Comparison of ENCODE assay signal across 26 cellular contexts in genomic region chr1:15541231-15541792, GRCh38. TPM values are rescaled to one million over a fixed set of nuclear protein-coding genes. Genes with fewer than 3 reads are reported as not detected.
"Had no signal": no experiment of that assay in that cellular context is flagged by ENCODE, and none has a peak within 500 bp of the region (broad histone marks: within the 10 kb centered on the region; RNA-seq: fewer than 3 reads in every experiment).

No MANE protein-coding gene starts in this region.

- ATAC-seq: natural killer cell treated with Interleukin-12 subunit alpha and Interleukin-12 subunit beta and Interleukin-15 and Interleukin-18, amount 100 ng/mL, for 72 hours; pancreas; stimulated activated effector memory CD8-positive, alpha-beta T cell treated with anti-CD3 and anti-CD28 coated beads, Interleukin-12 subunit alpha, Interleukin-12 subunit beta, amount 100 ng/mL, for 72 hours; stimulated activated naive CD8-positive, alpha-beta T cell treated with anti-CD3 and anti-CD28 coated beads, Interleukin-15, Interleukin-2, amounts not matched to agents 100 U/mL and 50 U/mL, for 24 hours had no signal

- DNase-seq: islet precursor cell; left ventricle myocardium inferior; mesendoderm; naive B cell; nucleus accumbens; pancreas; posterior cingulate gyrus; retina; right cardiac atrium; sigmoid colon; small intestine; spleen; stimulated activated CD4-positive, alpha-beta T cell treated with anti-CD3 and anti-CD28 coated beads, Interleukin-4, amount 100 ng/mL, for 24 hours; stimulated activated naive CD8-positive, alpha-beta T cell treated with anti-CD3 and anti-CD28 coated beads, Interleukin-15, Interleukin-2, amounts not matched to agents 100 U/mL and 50 U/mL, for 24 hours; stomach; testis; thyroid gland; transverse colon; upper lobe of left lung had no signal

- H3K4me1 ChIP-seq: left ventricle myocardium inferior, pancreas, prostate gland, sigmoid colon, spleen, stomach, testis, thyroid gland, transverse colon, upper lobe of left lung, vagina had no signal

- H3K4me3 ChIP-seq: left ventricle myocardium inferior, lung, pancreas, prostate gland, sigmoid colon, spleen, stomach, testis, thyroid gland, transverse colon, upper lobe of left lung, vagina had no signal

- H3K27me3 ChIP-seq: pancreas, sigmoid colon, spleen, stomach, testis, thyroid gland, transverse colon, upper lobe of left lung, vagina had no signal

- H3K27ac Mint-ChIP-seq: mesothelial cell of epicardium; natural killer cell treated with Interleukin-12 subunit alpha and Interleukin-12 subunit beta and Interleukin-15 and Interleukin-18, amount 100 ng/mL, for 72 hours had no signal

- H3K9me3 ChIP-seq: left ventricle myocardium inferior, pancreas, prostate gland, sigmoid colon, spleen, stomach, testis, thyroid gland, transverse colon, upper lobe of left lung, vagina had no signal

- H3K27ac ChIP-seq: left ventricle myocardium inferior, pancreas, prostate gland, sigmoid colon, spleen, stomach, testis, thyroid gland, transverse colon, upper lobe of left lung, vagina had no signal

- H3K4me3 Mint-ChIP-seq: mesothelial cell of epicardium; naive B cell; natural killer cell treated with Interleukin-12 subunit alpha and Interleukin-12 subunit beta and Interleukin-15 and Interleukin-18, amount 100 ng/mL, for 72 hours; neural crest cell; stimulated activated effector memory CD8-positive, alpha-beta T cell treated with anti-CD3 and anti-CD28 coated beads, Interleukin-12 subunit alpha, Interleukin-12 subunit beta, amount 100 ng/mL, for 72 hours had no signal

- H3K9me3 Mint-ChIP-seq: mesothelial cell of epicardium; naive B cell; natural killer cell treated with Interleukin-12 subunit alpha and Interleukin-12 subunit beta and Interleukin-15 and Interleukin-18, amount 100 ng/mL, for 72 hours; neural crest cell; stimulated activated effector memory CD8-positive, alpha-beta T cell treated with anti-CD3 and anti-CD28 coated beads, Interleukin-12 subunit alpha, Interleukin-12 subunit beta, amount 100 ng/mL, for 72 hours had no signal

- FAIRE-seq: pancreas, small intestine had no signal

- H3K4me1 Mint-ChIP-seq: neural crest cell; stimulated activated effector memory CD8-positive, alpha-beta T cell treated with anti-CD3 and anti-CD28 coated beads, Interleukin-12 subunit alpha, Interleukin-12 subunit beta, amount 100 ng/mL, for 72 hours had no signal

- H3K27me3 Mint-ChIP-seq: naive B cell; natural killer cell treated with Interleukin-12 subunit alpha and Interleukin-12 subunit beta and Interleukin-15 and Interleukin-18, amount 100 ng/mL, for 72 hours had no signal

RNA-seq across cellular contexts. Expression of gene AGMAT, which starts 43.5 kb away (rescaled TPM):
- total RNA-seq: left ventricle myocardium inferior had no signal
